ENCODE assay signal across 20 cellular contexts in genomic region chr18:250685-251084, GRCh38. TPM values are rescaled to one million over a fixed set of nuclear protein-coding genes. Genes with fewer than 3 reads are reported as not detected.
DNase-seq lines count a peak whose midpoint lies in the region; ATAC-seq and TF ChIP-seq lines count a peak whose summit lies in the region.
"Had no signal": no experiment of that assay in that cellular context is flagged by ENCODE, and none has a peak within 500 bp of the region (broad histone marks: within the 10 kb centered on the region; RNA-seq: fewer than 3 reads in every experiment).

No MANE protein-coding gene starts in this region.

- no peaks in the 10 kb centered on the region for H3K79me2 ChIP-seq in mammary epithelial cell (ENCODE audit: insufficient read depth, low read length)

- no peak overlapping the region for H3K9ac ChIP-seq in mammary epithelial cell (ENCODE audit: insufficient read depth, low read length)

- no peaks in the 10 kb centered on the region for H3K27me3 ChIP-seq in mammary epithelial cell (ENCODE audit: insufficient read depth, low read length)
- H3K27me3 ChIP-seq: dorsolateral prefrontal cortex, esophagus muscularis mucosa, Peyer's patch had no signal

- intact Hi-C loops in mammary epithelial cell (cut with micrococcal nuclease): no loop called here

- in situ Hi-C loops in mammary epithelial cell (cut with MboI; ENCODE audit: low sequenced_read_pairs in 2 of 2): no loop called here

- H3K4me1 ChIP-seq in mammary epithelial cell (ENCODE audit: insufficient read depth, low read length): no peaks in the 10 kb centered on the region
- H3K4me1 ChIP-seq: esophagus muscularis mucosa, Peyer's patch had no signal

- H4K20me1 ChIP-seq in mammary epithelial cell (ENCODE audit: insufficient read depth, low read length): no peaks in the 10 kb centered on the region

- ATAC-seq in left lobe of liver (no peak), HG03565 (IDR thresholded peaks at IDR 0.05; ENCODE audit: unreplicated experiment) (no peak)
- ATAC-seq: stimulated activated naive B cell treated with anti-CD40 and anti-IgM and Interleukin-4, amounts not matched to agents 10 μg/mL and 1 μg/mL and 100 μg/mL, for 72 hours had no signal

- H3K4me3 ChIP-seq in mammary epithelial cell (replicated peaks in 1 of 3; ENCODE audit: insufficient read depth in 1 of 3, low read depth in 2 of 3, low read length in 3 of 3): no peak overlapping the region
- H3K4me3 ChIP-seq: dorsolateral prefrontal cortex, esophagus muscularis mucosa, Peyer's patch had no signal

- no peak overlapping the region for H2AFZ ChIP-seq in mammary epithelial cell (ENCODE audit: low read depth, low read length)

- TF ChIP-seq CTCF in mammary epithelial cell (conservative IDR thresholded peaks at IDR 0.05 in 1 of 2, IDR thresholded peaks at IDR 0.05 in 1 of 2; ENCODE audit: extremely low read depth in 1 of 2, insufficient read depth in 1 of 2, low read depth in 1 of 2, low read length in 2 of 2): no peak

- DNase-seq in EL (peak; percentile 36), NCI-H2171 (lab: John Stamatoyannopoulos, UW) (peak; percentile 54), mammary epithelial cell (peak; percentile 17), myocyte (ENCODE audit: low read depth) (peak; percentile 51), left lobe of liver (ENCODE audit: low spot score) (no peak), NCI-H526 (lab: John Stamatoyannopoulos, UW) (no peak)
- DNase-seq: activated CD4-positive, alpha-beta T cell treated with anti-CD3 and anti-CD28 coated beads, Interleukin-2, amount 50 U/mL, for 48 hours; activated T-cell treated with anti-CD3 and anti-CD28 coated beads, Interleukin-2, amount 50 U/mL, for 1 hour; DND-41; dorsolateral prefrontal cortex; MV-4-11; NCI-H2081 treated with DMSO at 0.1 percent for 48 hours; NCI-H748 treated with DMSO at 0.1 percent for 48 hours; Peyer's patch; stimulated activated naive B cell treated with anti-CD40 and anti-IgM and Interleukin-4, amounts not matched to agents 10 μg/mL and 1 μg/mL and 100 μg/mL, for 72 hours; SW 1271; trophoblast cell had no signal

- CTCF ChIA-PET in mammary epithelial cell (lab: Charles Lee; ENCODE audit: low non-redundant PET): no interaction called here

- no peak overlapping the region for H3K4me2 ChIP-seq in mammary epithelial cell (ENCODE audit: insufficient read depth, low read depth, low read length)

- H3K36me3 ChIP-seq in mammary epithelial cell (ENCODE audit: insufficient read depth, low read length): peaks cover 42% of the 10 kb centered on the region

- dilution Hi-C loops in mammary epithelial cell (cut with HindIII; ENCODE audit: low sequenced_read_pairs): no loop called here

- no peaks in the 10 kb centered on the region for H3K9me3 ChIP-seq in mammary epithelial cell (replicated peaks; ENCODE audit: insufficient read depth, low read length)
- H3K9me3 ChIP-seq: esophagus muscularis mucosa, Peyer's patch had no signal

- WGBS in mammary epithelial cell (ENCODE audit: low coverage, missing lambda C conversion rate): 97% methylated on average over 2 of the region's 2 CpGs

- no TSS peak for BruUV-seq in mammary epithelial cell (replicated peaks; lab: Mats Ljungman, UMichigan)

- H3K27ac ChIP-seq in mammary epithelial cell (ENCODE audit: insufficient read depth, low read depth, low read length): no peak overlapping the region
- H3K27ac ChIP-seq: C4-2B, dorsolateral prefrontal cortex, esophagus muscularis mucosa, Peyer's patch had no signal

RNA-seq across cellular contexts. Expression of gene THOC1, which starts 17.2 kb away (rescaled TPM):
- 10 to 100 TPM; 30.2 to 33.2 TPM for total RNA-seq in mammary epithelial cell
- polyA plus RNA-seq in mammary epithelial cell: 9.9 TPM
- polyA minus RNA-seq in mammary epithelial cell: 9.8 TPM
- 34.8 and 36.4 TPM in 2 replicates for total RNA-seq in myocyte
- polyA plus RNA-seq in myocyte (2012): 13.9 TPM
- 8.9 TPM for total RNA-seq in left lobe of liver

Comparison
In these comparisons a context has a peak if more than half of its experiments do, and no peak if none do; other contexts are left out.
1. DNase-seq: peak in EL (single experiment), NCI-H2171 (single experiment), mammary epithelial cell (single experiment) and myocyte (single experiment); none in left lobe of liver (single experiment) and NCI-H526 (0 of 2).